In the genomic region with DNA sequence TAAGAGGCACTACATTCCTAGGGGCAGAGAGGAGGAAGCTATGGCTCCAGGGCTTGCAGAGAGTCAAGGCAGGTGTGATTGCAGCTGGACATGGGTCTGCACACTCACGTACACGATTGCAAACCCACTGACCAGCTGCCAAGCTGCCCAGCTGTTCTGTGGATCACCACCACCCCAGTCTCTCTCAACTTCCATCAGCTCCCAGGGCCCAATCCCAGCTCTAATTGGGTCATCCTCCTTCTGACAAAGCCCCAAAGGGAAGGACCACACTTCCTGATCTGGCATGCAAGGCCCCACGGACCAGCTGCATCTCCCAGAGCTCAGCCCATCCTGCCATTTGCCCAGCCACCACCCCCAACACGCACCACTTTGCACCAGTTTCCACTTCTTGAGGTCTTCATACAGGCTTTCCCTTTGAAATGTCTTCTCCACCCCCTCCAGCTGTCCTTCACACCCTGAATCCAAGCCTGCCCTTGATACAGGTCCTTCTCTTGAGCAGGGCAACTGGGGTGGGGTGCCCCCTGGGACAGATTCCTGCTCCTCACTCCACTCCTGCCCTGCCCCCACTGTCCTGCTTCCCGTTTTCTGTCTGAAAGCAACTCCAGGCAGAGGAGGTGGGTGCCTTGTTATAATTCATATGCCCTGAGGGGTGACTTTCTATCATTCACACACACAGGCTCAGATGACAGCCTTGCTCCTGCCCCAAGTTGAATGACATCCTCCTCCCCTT, we compare ENCODE assay signal across 10 cellular contexts.
A peak's percentile ranks its signal among the peaks of the same experiment; 100 is the strongest.
DNase-seq lines count a peak whose midpoint lies in the region; ATAC-seq and TF ChIP-seq lines count a peak whose summit lies in the region.
"Had no signal": no experiment of that assay in that cellular context is flagged by ENCODE, and none has a peak within 500 bp of the region (broad histone marks: within the 10 kb centered on the region; RNA-seq: fewer than 3 reads in every experiment).

No MANE protein-coding gene starts in this region.

- H3K36me3 Mint-ChIP-seq in activated T-cell treated with anti-CD3 and anti-CD28 coated beads, Interleukin-2, amount 50 U/mL, for 4 hours (ENCODE audit: insufficient read depth): peaks cover 19% of the 10 kb centered on the region
- peaks cover 22% of the 10 kb centered on the region for H3K36me3 Mint-ChIP-seq in activated CD4-positive, alpha-beta memory T cell treated with anti-CD3 and anti-CD28 coated beads for 36 hours
- no peaks in the 10 kb centered on the region for H3K36me3 Mint-ChIP-seq in mesothelial cell of epicardium

- intact Hi-C loops in activated CD4-positive, alpha-beta memory T cell treated with anti-CD3 and anti-CD28 coated beads for 36 hours (cut with micrococcal nuclease): loop anchor here (1.0 kb wide), 1 partner anchor 77 kb away; no protein-coding TSS in a partner anchor
- intact Hi-C loops in tibial artery (cut with DNase I; ENCODE audit: low total_unique reads): loop anchor here (10.0 kb wide), 2 partner anchors 149 to 869 kb away; no protein-coding TSS in a partner anchor

- H3K27ac Mint-ChIP-seq in activated CD4-positive, alpha-beta memory T cell treated with anti-CD3 and anti-CD28 coated beads for 36 hours: peak overlapping the region; percentile 80
- peak overlapping the region; percentile 51 for H3K27ac Mint-ChIP-seq in mesothelial cell of epicardium

- peak overlapping the region; percentile 68 for H3K4me3 Mint-ChIP-seq in activated T-cell treated with anti-CD3 and anti-CD28 coated beads, Interleukin-2, amount 50 U/mL, for 4 hours
- no peak overlapping the region for H3K4me3 Mint-ChIP-seq in activated CD4-positive, alpha-beta memory T cell treated with anti-CD3 and anti-CD28 coated beads for 36 hours
- H3K4me3 Mint-ChIP-seq in mesothelial cell of epicardium: peak overlapping the region; percentile 51

- POLR2A ChIA-PET in activated CD4-positive, alpha-beta memory T cell treated with anti-CD3 and anti-CD28 coated beads for 36 hours (lab: Charles Lee): interaction anchor here (0.9 to 4.2 kb wide), 5 partner anchors 9 to 128 kb away, joined by 3 to 40 read pairs (median 3); no protein-coding TSS in a partner anchor

- peaks cover 75% of the 10 kb centered on the region for H3K4me1 Mint-ChIP-seq in activated T-cell treated with anti-CD3 and anti-CD28 coated beads, Interleukin-2, amount 50 U/mL, for 4 hours (ENCODE audit: low read depth)
- peaks cover 78% of the 10 kb centered on the region for H3K4me1 Mint-ChIP-seq in activated CD4-positive, alpha-beta memory T cell treated with anti-CD3 and anti-CD28 coated beads for 36 hours (ENCODE audit: low read depth)
- peaks cover 36% of the 10 kb centered on the region for H3K4me1 Mint-ChIP-seq in mesothelial cell of epicardium

- H3K27me3 ChIP-seq in tibial artery: no peaks in the 10 kb centered on the region

- H3K36me3 ChIP-seq in tibial artery: no peaks in the 10 kb centered on the region

- ATAC-seq in activated T-cell treated with anti-CD3 and anti-CD28 coated beads, Interleukin-2, amount 50 U/mL, for 4 hours: no peak
- no peak for ATAC-seq in GM21381 (IDR thresholded peaks at IDR 0.05; ENCODE audit: unreplicated experiment)
- ATAC-seq in HG02678 (IDR thresholded peaks at IDR 0.05; ENCODE audit: unreplicated experiment): no peak

- H3K4me1 ChIP-seq in tibial artery: peaks cover 0 to 54% (median 33%) of the 10 kb centered on the region in 4 donors

- no peak overlapping the region for H3K4me3 ChIP-seq in tibial artery

- TF ChIP-seq CTCF in mesothelial cell of epicardium (IDR thresholded peaks at IDR 0.05; ENCODE audit: unreplicated experiment) (no peak), tibial artery (IDR thresholded peaks at IDR 0.05) (no peak)

- CTCF ChIA-PET in activated CD4-positive, alpha-beta memory T cell treated with anti-CD3 and anti-CD28 coated beads for 36 hours (lab: Charles Lee): interaction anchor here (0.6 to 1.5 kb wide), 4 partner anchors 18 to 123 kb away, joined by 3 read pairs; no protein-coding TSS in a partner anchor

- H3K9me3 Mint-ChIP-seq in activated T-cell treated with anti-CD3 and anti-CD28 coated beads, Interleukin-2, amount 50 U/mL, for 4 hours: no peaks in the 10 kb centered on the region
- H3K9me3 Mint-ChIP-seq in activated CD4-positive, alpha-beta memory T cell treated with anti-CD3 and anti-CD28 coated beads for 36 hours: no peaks in the 10 kb centered on the region
- no peaks in the 10 kb centered on the region for H3K9me3 Mint-ChIP-seq in mesothelial cell of epicardium

- H3K9me3 ChIP-seq in tibial artery: no peaks in the 10 kb centered on the region

- H3K27me3 Mint-ChIP-seq in activated T-cell treated with anti-CD3 and anti-CD28 coated beads, Interleukin-2, amount 50 U/mL, for 4 hours (ENCODE audit: low read depth): no peaks in the 10 kb centered on the region
- no peaks in the 10 kb centered on the region for H3K27me3 Mint-ChIP-seq in activated CD4-positive, alpha-beta memory T cell treated with anti-CD3 and anti-CD28 coated beads for 36 hours
- H3K27me3 Mint-ChIP-seq in mesothelial cell of epicardium (ENCODE audit: low read depth): peaks cover 31% of the 10 kb centered on the region

- DNase-seq in activated T-cell treated with anti-CD3 and anti-CD28 coated beads, Interleukin-2, amount 50 U/mL, for 4 hours: no peak
- no peak for DNase-seq in activated T-cell treated with anti-CD3 and anti-CD28 coated beads, Interleukin-2, amount 50 U/mL, for 1 hour
- DNase-seq in activated CD4-positive, alpha-beta memory T cell treated with anti-CD3 and anti-CD28 coated beads for 36 hours: no peak
- DNase-seq in mesothelial cell of epicardium (ENCODE audit: low spot score in 2 of 2, unreplicated experiment in 2 of 2): no peak
- DNase-seq in tibial artery: no peak
- DNase-seq in stimulated activated CD4-positive, alpha-beta T cell treated with anti-CD3 and anti-CD28 coated beads, Interleukin-2, amount 100 ng/mL, for 24 hours: no peak
- DNase-seq: NCI-H1417, T1000 had no signal

- H3K27ac ChIP-seq in tibial artery: peak overlapping the region; percentile 87 to 91
